ENCODE assay signal across 19 cellular contexts in genomic region chr10:112558476-112559166, GRCh38.
DNase-seq lines count a peak whose midpoint lies in the region; ATAC-seq and TF ChIP-seq lines count a peak whose summit lies in the region.
"Had no signal": no experiment of that assay in that cellular context is flagged by ENCODE, and none has a peak within 500 bp of the region (broad histone marks: within the 10 kb centered on the region; RNA-seq: fewer than 3 reads in every experiment).

No MANE protein-coding gene starts in this region.

- peaks cover 11% of the 10 kb centered on the region for H3F3A ChIP-seq in neural progenitor cell (ENCODE audit: low read depth)

- TF ChIP-seq POLR2A in HCT116 (IDR thresholded peaks at IDR 0.05; ENCODE audit: borderline replicate concordance, extremely low read depth, insufficient read depth, insufficient read length): no peak

- no TSS peak for BruUV-seq in HCT116 (replicated peaks; lab: Mats Ljungman, UMichigan)

- POLR2A ChIA-PET in HCT116 (lab: Charles Lee): interaction anchor here (0.7 to 1.3 kb wide), 3 partner anchors 20 to 1582 kb away, joined by 3 read pairs; no protein-coding TSS in a partner anchor

- H3K79me2 ChIP-seq in HCT116 (ENCODE audit: insufficient read depth, low read length): peaks cover 77% of the 10 kb centered on the region
- no peaks in the 10 kb centered on the region for H3K79me2 ChIP-seq in neural progenitor cell (ENCODE audit: low read depth)

- H3K4me1 ChIP-seq in HCT116 (ENCODE audit: control insufficient read depth in 1 of 2, insufficient read depth in 2 of 2, low read length in 2 of 2): peaks cover 48 to 50% of the 10 kb centered on the region in 2 experiments
- H3K4me1 ChIP-seq in neural progenitor cell: peaks cover 33% of the 10 kb centered on the region
- H3K4me1 ChIP-seq: BLaER1, Caco-2 had no signal

- H3K9me3 ChIP-seq in HCT116 (ENCODE audit: control insufficient read depth in 1 of 2, insufficient read depth in 1 of 2, low read depth in 1 of 2, low read length in 2 of 2) (no peaks in the 10 kb centered on the region), neural progenitor cell (ENCODE audit: low read depth) (no peaks in the 10 kb centered on the region)
- H3K9me3 ChIP-seq: BLaER1, Caco-2 had no signal

- H3K4me3 ChIP-seq in HCT116 (replicated peaks in 1 of 2; ENCODE audit: low read depth in 1 of 2, low read length in 2 of 2) (no peak overlapping the region), neural progenitor cell (no peak overlapping the region)
- H3K4me3 ChIP-seq: BLaER1, GM23338 had no signal

- H3K27me3 ChIP-seq in HCT116 (ENCODE audit: insufficient read depth, low read length) (no peaks in the 10 kb centered on the region), neural progenitor cell (no peaks in the 10 kb centered on the region)
- H3K27me3 ChIP-seq: BLaER1 had no signal

- H3K36me3 Mint-ChIP-seq in neural progenitor cell: no peaks in the 10 kb centered on the region
- H3K36me3 Mint-ChIP-seq: CD8-positive, alpha-beta T cell had no signal

- H3K27ac Mint-ChIP-seq in neural progenitor cell: no peak overlapping the region
- H3K27ac Mint-ChIP-seq: GM23338 had no signal

- no peaks in the 10 kb centered on the region for H3K27me3 Mint-ChIP-seq in neural progenitor cell (ENCODE audit: insufficient read depth, low read depth)
- H3K27me3 Mint-ChIP-seq: CD4-positive, CD25-positive, alpha-beta regulatory T cell had no signal

- H3K4me2 ChIP-seq in HCT116 (ENCODE audit: low read length) (no peak overlapping the region), neural progenitor cell (peak overlapping the region; percentile 27)
- H3K4me2 ChIP-seq: BLaER1, GM23338 had no signal

- DNase-seq in NCI-H82 (lab: John Stamatoyannopoulos, UW) (peak; percentile 67), NCI-H82 treated with DMSO at 0.1 percent for 48 hours (lab: John Stamatoyannopoulos, UW; ENCODE audit: unreplicated experiment) (no peak), HCT116 (ENCODE audit: low read depth, low spot score) (no peak), SK-N-DZ (ENCODE audit: low spot score) (peak; percentile 17), neural progenitor cell (ENCODE audit: low spot score) (peak; percentile 12), SKM-1 treated with dmso at 0.1 percent for 144 hours (lab: John Stamatoyannopoulos, UW; ENCODE audit: unreplicated experiment) (no peak), SW 1271 (lab: John Stamatoyannopoulos, UW) (no peak), putamen (ENCODE audit: low spot score) (no peak)
- DNase-seq: ACHN; Caco-2; CD4-positive, CD25-positive, alpha-beta regulatory T cell; CD8-positive, alpha-beta T cell; DMS153; DND-41; H9 had no signal

- intact Hi-C loops in HCT116 (cut with micrococcal nuclease): no loop called here

- CTCF ChIA-PET in HCT116 (lab: Charles Lee): interaction anchor here (1.1 to 1.5 kb wide), 3 partner anchors 10 to 87 kb away, joined by 3 read pairs; no protein-coding TSS in a partner anchor

- H3K9ac ChIP-seq in HCT116 (ENCODE audit: low read length) (no peak overlapping the region), neural progenitor cell (no peak overlapping the region)
- H3K9ac ChIP-seq: BLaER1 had no signal

- H3K36me3 ChIP-seq in HCT116 (ENCODE audit: control insufficient read depth in 1 of 2, insufficient read depth in 2 of 2, low read length in 2 of 2) (0 out of 4 replicates have a peak, but pooled peaks cover 0 to under 1% of the 10 kb centered on the region in 2 experiments), neural progenitor cell (no peaks in the 10 kb centered on the region)
- H3K36me3 ChIP-seq: BLaER1 had no signal

- peak; percentile 59 for ATAC-seq in HCT116
- ATAC-seq: CD8-positive, alpha-beta T cell had no signal

- TF ChIP-seq RAD21 in HCT116 (IDR thresholded peaks at IDR 0.05; ENCODE audit: low read depth): no peak

- no peaks in the 10 kb centered on the region for H4K20me1 ChIP-seq in HCT116 (ENCODE audit: insufficient read depth)
- H4K20me1 ChIP-seq in neural progenitor cell (ENCODE audit: low read depth): no peaks in the 10 kb centered on the region
- H4K20me1 ChIP-seq: BLaER1 had no signal

- TF ChIP-seq CTCF in HCT116 (IDR thresholded peaks at IDR 0.05 in 2 of 3, conservative IDR thresholded peaks at IDR 0.05 in 1 of 3; ENCODE audit: borderline replicate concordance in 1 of 3, insufficient read depth in 1 of 3, low read depth in 2 of 3, low read length in 2 of 3) (no peak), neural progenitor cell (IDR thresholded peaks at IDR 0.05) (no peak)

- no peak overlapping the region for H3K4me3 Mint-ChIP-seq in neural progenitor cell
- H3K4me3 Mint-ChIP-seq: CD4-positive, CD25-positive, alpha-beta regulatory T cell; CD8-positive, alpha-beta T cell; GM23338; H9 had no signal

- peak overlapping the region; percentile 32 for H3K27ac ChIP-seq in HCT116 (ENCODE audit: low read depth, low read length)
- H3K27ac ChIP-seq in neural progenitor cell: no peak overlapping the region
- H3K27ac ChIP-seq: 22Rv1, BLaER1, C4-2B had no signal

- H3K9me2 ChIP-seq in HCT116 (ENCODE audit: insufficient read depth): no peaks in the 10 kb centered on the region

- RAD21 ChIA-PET in HCT116 (lab: Charles Lee; ENCODE audit: low non-redundant PET in 1 of 2, low total read pairs in 2 of 2, uncharacterized antibody in 2 of 2, unreplicated experiment in 2 of 2): no interaction called here

- peaks cover 25% of the 10 kb centered on the region for H3K4me1 Mint-ChIP-seq in neural progenitor cell

- H2AFZ ChIP-seq in HCT116 (ENCODE audit: low read depth, low read length, poor library complexity, severe bottlenecking) (no peak overlapping the region), neural progenitor cell (replicated peaks) (no peak overlapping the region)
- H2AFZ ChIP-seq: GM23338 had no signal

- no peaks in the 10 kb centered on the region for H3K9me3 Mint-ChIP-seq in neural progenitor cell
- H3K9me3 Mint-ChIP-seq: CD4-positive, CD25-positive, alpha-beta regulatory T cell; CD8-positive, alpha-beta T cell; GM23338; H9 had no signal

TF ChIP-seq in HCT116, 20 proteins besides CTCF, POLR2A, EP300 and RAD21:
- TF ChIP-seq SRF (IDR thresholded peaks at IDR 0.05; ENCODE audit: low read depth): peak; percentile 6; the same call in 1 of the 2 replicates
- no peak for TF ChIP-seq FOSL1 (IDR thresholded peaks at IDR 0.05; ENCODE audit: low read depth)
- no peak for TF ChIP-seq EZH2 (IDR thresholded peaks at IDR 0.05)
- TF ChIP-seq MAX (IDR thresholded peaks at IDR 0.05): no peak
- no peak for TF ChIP-seq ZNF274 (IDR thresholded peaks at IDR 0.05; ENCODE audit: low read depth, low read length)
- TF ChIP-seq TCF7L2 (IDR thresholded peaks at IDR 0.05; ENCODE audit: borderline replicate concordance, extremely low read depth, insufficient read depth, insufficient read length): peak; percentile 66
- TF ChIP-seq, protein P1, sequence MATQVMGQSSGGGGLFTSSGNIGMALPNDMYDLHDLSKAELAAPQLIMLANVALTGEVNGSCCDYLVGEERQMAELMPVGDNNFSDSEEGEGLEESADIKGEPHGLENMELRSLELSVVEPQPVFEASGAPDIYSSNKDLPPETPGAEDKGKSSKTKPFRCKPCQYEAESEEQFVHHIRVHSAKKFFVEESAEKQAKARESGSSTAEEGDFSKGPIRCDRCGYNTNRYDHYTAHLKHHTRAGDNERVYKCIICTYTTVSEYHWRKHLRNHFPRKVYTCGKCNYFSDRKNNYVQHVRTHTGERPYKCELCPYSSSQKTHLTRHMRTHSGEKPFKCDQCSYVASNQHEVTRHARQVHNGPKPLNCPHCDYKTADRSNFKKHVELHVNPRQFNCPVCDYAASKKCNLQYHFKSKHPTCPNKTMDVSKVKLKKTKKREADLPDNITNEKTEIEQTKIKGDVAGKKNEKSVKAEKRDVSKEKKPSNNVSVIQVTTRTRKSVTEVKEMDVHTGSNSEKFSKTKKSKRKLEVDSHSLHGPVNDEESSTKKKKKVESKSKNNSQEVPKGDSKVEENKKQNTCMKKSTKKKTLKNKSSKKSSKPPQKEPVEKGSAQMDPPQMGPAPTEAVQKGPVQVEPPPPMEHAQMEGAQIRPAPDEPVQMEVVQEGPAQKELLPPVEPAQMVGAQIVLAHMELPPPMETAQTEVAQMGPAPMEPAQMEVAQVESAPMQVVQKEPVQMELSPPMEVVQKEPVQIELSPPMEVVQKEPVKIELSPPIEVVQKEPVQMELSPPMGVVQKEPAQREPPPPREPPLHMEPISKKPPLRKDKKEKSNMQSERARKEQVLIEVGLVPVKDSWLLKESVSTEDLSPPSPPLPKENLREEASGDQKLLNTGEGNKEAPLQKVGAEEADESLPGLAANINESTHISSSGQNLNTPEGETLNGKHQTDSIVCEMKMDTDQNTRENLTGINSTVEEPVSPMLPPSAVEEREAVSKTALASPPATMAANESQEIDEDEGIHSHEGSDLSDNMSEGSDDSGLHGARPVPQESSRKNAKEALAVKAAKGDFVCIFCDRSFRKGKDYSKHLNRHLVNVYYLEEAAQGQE (IDR thresholded peaks at IDR 0.05; ENCODE audit: low read depth): no peak
- no peak for TF ChIP-seq ZFX (IDR thresholded peaks at IDR 0.05)
- TF ChIP-seq EZH2phosphoT487 (IDR thresholded peaks at IDR 0.05; ENCODE audit: borderline replicate concordance): no peak
- TF ChIP-seq POLR2AphosphoS5 (IDR thresholded peaks at IDR 0.05; ENCODE audit: low read depth, low read length): no peak
- TF ChIP-seq JUND (IDR thresholded peaks at IDR 0.05): no peak; the same call in 1 of the 2 replicates
- TF ChIP-seq CEBPB (IDR thresholded peaks at IDR 0.05; ENCODE audit: low read depth): no peak
- TF ChIP-seq ATF3 (IDR thresholded peaks at IDR 0.05): no peak
- no peak for TF ChIP-seq SIN3A (IDR thresholded peaks at IDR 0.05; ENCODE audit: low read depth)
- TF ChIP-seq SP1 (IDR thresholded peaks at IDR 0.05; ENCODE audit: low read depth): no peak
- no peak for TF ChIP-seq EGR1 (IDR thresholded peaks at IDR 0.05; ENCODE audit: low read depth)

Comparison
In these comparisons a context has a peak if more than half of its experiments do, and no peak if none do; other contexts are left out.
1. DNase-seq: peak in NCI-H82 (single experiment), SK-N-DZ (single experiment) and neural progenitor cell (single experiment); none in NCI-H82 treated with DMSO at 0.1 percent for 48 hours (single experiment), HCT116 (single experiment), SKM-1 treated with dmso at 0.1 percent for 144 hours (single experiment), SW 1271 (0 of 2) and putamen (single experiment).